Comparison of ENCODE assay signal across 13 cellular contexts in the genomic region with DNA sequence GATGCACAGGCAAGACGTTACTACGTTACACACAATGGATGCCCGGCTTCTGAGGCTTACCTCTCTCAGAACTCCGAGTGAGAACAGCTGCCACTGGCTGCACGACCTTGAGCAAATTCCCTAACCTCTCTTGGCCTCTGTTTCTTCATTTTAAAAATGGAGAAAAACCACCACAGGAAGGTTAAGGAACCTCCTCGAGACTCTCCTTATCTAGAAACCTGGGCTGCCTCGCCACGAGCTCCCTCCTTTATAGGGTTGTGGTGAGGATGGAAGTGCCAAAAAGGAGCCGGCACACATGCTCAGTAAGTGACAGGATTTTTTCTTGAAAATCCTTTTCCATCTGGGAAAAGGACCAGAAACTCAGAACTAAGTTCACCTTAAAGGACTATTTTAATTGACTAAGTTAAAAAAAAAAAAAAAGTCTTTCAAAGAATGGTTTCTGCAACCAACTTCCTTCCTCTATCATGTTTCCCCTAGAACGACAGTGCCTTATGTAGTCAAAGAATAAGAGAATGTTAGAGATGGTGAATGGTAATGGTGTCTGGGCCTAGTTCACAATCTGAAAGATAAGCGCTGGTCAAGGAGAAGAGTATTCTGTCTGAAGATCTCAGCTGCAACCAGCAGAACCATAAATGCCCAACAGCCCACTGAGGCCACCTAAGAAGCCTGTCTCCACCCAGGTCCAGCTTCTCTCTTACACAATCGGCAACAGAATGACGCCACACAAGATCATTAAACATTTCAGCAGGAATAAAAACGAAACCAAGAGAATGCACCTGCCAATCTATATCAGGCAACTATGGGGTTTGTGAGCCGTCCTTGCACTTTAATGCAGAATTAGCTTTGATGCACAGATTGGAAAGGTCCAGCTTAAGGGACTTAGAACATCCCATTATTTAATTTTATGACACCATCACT.
DNase-seq lines count a peak whose midpoint lies in the region; ATAC-seq, FAIRE-seq and TF ChIP-seq lines count a peak whose summit lies in the region.
"Had no signal": no experiment of that assay in that cellular context is flagged by ENCODE, and none has a peak within 500 bp of the region (broad histone marks: within the 10 kb centered on the region; RNA-seq: fewer than 3 reads in every experiment).

No MANE protein-coding gene starts in this region.

- H2AK5ac ChIP-seq in neuronal stem cell (ENCODE audit: low read depth, low read length): no peak overlapping the region

- H3K36me3 Mint-ChIP-seq in activated CD4-positive, alpha-beta memory T cell treated with anti-CD3 and anti-CD28 coated beads for 36 hours: peaks cover 15% of the 10 kb centered on the region

- H3K4me3 ChIP-seq in right atrium auricular region: no peak overlapping the region
- no peak overlapping the region for H3K4me3 ChIP-seq in HepG2 (replicated peaks in 1 of 3; ENCODE audit: insufficient read depth in 1 of 3, low read depth in 2 of 3, low read length in 3 of 3)
- H3K4me3 ChIP-seq in uterus: no peak overlapping the region
- no peak overlapping the region for H3K4me3 ChIP-seq in neuronal stem cell (ENCODE audit: low read length in 2 of 2)
- H3K4me3 ChIP-seq: thoracic aorta had no signal

- in situ Hi-C loops in HepG2 (cut with HindIII; ENCODE audit: extremely low pct_ligation_motif_present, low pct_unique_long_range_greater_than_20kb): no loop called here

- H2BK15ac ChIP-seq in neuronal stem cell (ENCODE audit: low read length): no peak overlapping the region

- H3K27me3 ChIP-seq in right atrium auricular region (no peaks in the 10 kb centered on the region), HepG2 (ENCODE audit: control insufficient read depth in 1 of 2, insufficient read depth in 2 of 2, low read length in 2 of 2) (no peaks in the 10 kb centered on the region), uterus (no peaks in the 10 kb centered on the region), neuronal stem cell (ENCODE audit: control insufficient read depth in 3 of 3, insufficient read depth in 3 of 3, low read depth in 1 of 3, low read length in 3 of 3) (no peaks in the 10 kb centered on the region)

- no peak overlapping the region for H3K4ac ChIP-seq in neuronal stem cell (ENCODE audit: low read length)

- H3K4me2 ChIP-seq in HepG2 (ENCODE audit: low read depth, low read length): no peak overlapping the region
- no peak overlapping the region for H3K4me2 ChIP-seq in neuronal stem cell (ENCODE audit: insufficient read depth, low read length, poor library complexity, severe bottlenecking)

- no peaks in the 10 kb centered on the region for H3K9me3 ChIP-seq in right atrium auricular region
- H3K9me3 ChIP-seq in HepG2 (ENCODE audit: low read length): no peaks in the 10 kb centered on the region
- no peaks in the 10 kb centered on the region for H3K9me3 ChIP-seq in uterus
- H3K9me3 ChIP-seq in neuronal stem cell (replicated peaks in 1 of 2; ENCODE audit: control insufficient read depth in 2 of 2, insufficient read depth in 1 of 2, low read depth in 1 of 2, low read length in 2 of 2): peaks cover 0 to 2% of the 10 kb centered on the region in 2 donors
- H3K9me3 ChIP-seq: thoracic aorta had no signal

- H3K9me3 Mint-ChIP-seq in activated CD4-positive, alpha-beta memory T cell treated with anti-CD3 and anti-CD28 coated beads for 36 hours: no peaks in the 10 kb centered on the region

- TF ChIP-seq CTCF in right atrium auricular region (IDR thresholded peaks at IDR 0.05): no peak
- no peak for TF ChIP-seq CTCF in HepG2 (CRISPR knock-in tag; IDR thresholded peaks at IDR 0.05)
- TF ChIP-seq CTCF in uterus (IDR thresholded peaks at IDR 0.05): no peak

- no peak overlapping the region for H3K23ac ChIP-seq in neuronal stem cell (ENCODE audit: low read depth, low read length, poor library complexity)

- H2BK5ac ChIP-seq in neuronal stem cell (ENCODE audit: low read length): no peak overlapping the region

- DNase-seq in right atrium auricular region (ENCODE audit: low spot score): no peak
- DNase-seq in left cardiac atrium: no peak
- no peak for DNase-seq in activated CD4-positive, alpha-beta memory T cell treated with anti-CD3 and anti-CD28 coated beads for 36 hours
- DNase-seq in HepG2 (ENCODE audit: low spot score): no peak
- peak in 1 of 2 donors; percentile 17 for DNase-seq in uterus
- DNase-seq in NCI-H774 (lab: John Stamatoyannopoulos, UW): no peak
- DNase-seq in foreskin melanocyte: no peak
- DNase-seq in neuronal stem cell (ENCODE audit: low spot score): no peak
- DNase-seq: NK-92 treated with Interleukin-12 subunit alpha and Interleukin-12 subunit beta, amount 100 ng/mL, for 24 hours had no signal

- no peak for FAIRE-seq in HepG2 (lab: Jason Lieb, UNC)
- FAIRE-seq: frontal cortex had no signal

- H3K27ac Mint-ChIP-seq in activated CD4-positive, alpha-beta memory T cell treated with anti-CD3 and anti-CD28 coated beads for 36 hours: peak overlapping the region; percentile 72

- peaks cover 24% of the 10 kb centered on the region for H3K36me3 ChIP-seq in right atrium auricular region
- H3K36me3 ChIP-seq in HepG2 (replicated peaks in 1 of 2; ENCODE audit: control insufficient read depth in 1 of 2, insufficient read depth in 2 of 2, low read length in 2 of 2): peaks cover 23 to 38% of the 10 kb centered on the region in 2 experiments
- H3K36me3 ChIP-seq in uterus: no peaks in the 10 kb centered on the region
- peaks cover 6 to 48% of the 10 kb centered on the region in 2 donors for H3K36me3 ChIP-seq in neuronal stem cell (replicated peaks in 1 of 2; ENCODE audit: control insufficient read depth in 2 of 2, insufficient read depth in 2 of 2, low read length in 2 of 2)
- H3K36me3 ChIP-seq: thoracic aorta had no signal

- no peak overlapping the region for H3K14ac ChIP-seq in neuronal stem cell (ENCODE audit: low read length)

- no peak overlapping the region for H2BK12ac ChIP-seq in neuronal stem cell (ENCODE audit: low read length)

- CTCF ChIA-PET in activated CD4-positive, alpha-beta memory T cell treated with anti-CD3 and anti-CD28 coated beads for 36 hours (lab: Charles Lee): interaction anchor here (0.5 to 1.0 kb wide), 2 partner anchors 26 to 48 kb away, joined by 3 read pairs; no protein-coding TSS in a partner anchor
- CTCF ChIA-PET in HepG2 (lab: Yijun Ruan, JAX; ENCODE audit: low intra/inter-chr PET ratio, low total read pairs): no interaction called here

- BruUV-seq in HepG2 (replicated peaks; lab: Mats Ljungman, UMichigan): no TSS peak

- H3K4me1 ChIP-seq in right atrium auricular region (peaks cover 0 to 91% of the 10 kb centered on the region in 2 donors), HepG2 (ENCODE audit: insufficient read depth, low read length) (peaks cover 18% of the 10 kb centered on the region), uterus (peaks cover 39 to 65% of the 10 kb centered on the region in 2 donors), neuronal stem cell (ENCODE audit: control insufficient read depth in 2 of 2, insufficient read depth in 1 of 2, low read depth in 1 of 2, low read length in 2 of 2) (peaks cover 16 to 22% of the 10 kb centered on the region in 2 donors)

- TF ChIP-seq POLR2A in HepG2 (IDR thresholded peaks at IDR 0.05; ENCODE audit: insufficient read depth in 1 of 2, low read depth in 2 of 2, low read length in 2 of 2) (no peak), uterus (IDR thresholded peaks at IDR 0.05) (no peak)

- H3K4me1 Mint-ChIP-seq in activated CD4-positive, alpha-beta memory T cell treated with anti-CD3 and anti-CD28 coated beads for 36 hours (ENCODE audit: low read depth): peaks cover 84% of the 10 kb centered on the region

- WGBS in HepG2 (ENCODE audit: low lambda C conversion rate): 95% methylated on average over 15 of the region's 15 CpGs
- no CpG with 5 or more reads among the region's 15 CpGs for WGBS in neuronal stem cell (ENCODE audit: extremely low coverage in 2 of 2, insufficient read length in 2 of 2, insufficient replicate concordance in 1 of 2), 2 donors

- intact Hi-C loops in left cardiac atrium (cut with DNase I) (no loop called here), HepG2 (cut with micrococcal nuclease; ENCODE audit: unreplicated experiment) (no loop called here), uterus (cut with DNase I; ENCODE audit: low total_unique reads) (no loop called here)
- intact Hi-C loops in activated CD4-positive, alpha-beta memory T cell treated with anti-CD3 and anti-CD28 coated beads for 36 hours (cut with micrococcal nuclease): loop anchor here (5.0 kb wide), 1 partner anchor 39 kb away; no protein-coding TSS in a partner anchor

- H2AFZ ChIP-seq in HepG2 (ENCODE audit: low read length) (no peak overlapping the region), neuronal stem cell (ENCODE audit: low read length) (no peak overlapping the region)

- H4K20me1 ChIP-seq in HepG2 (ENCODE audit: insufficient read depth, low read length): peaks cover 64% of the 10 kb centered on the region

- TF ChIP-seq EP300 in HepG2 (IDR thresholded peaks at IDR 0.05; ENCODE audit: low read depth in 2 of 2, low read length in 2 of 2) (no peak), HepG2 (CRISPR knock-in tag; IDR thresholded peaks at IDR 0.05; ENCODE audit: borderline replicate concordance) (no peak)

- TF ChIP-seq RAD21 in HepG2 (CRISPR knock-in tag; IDR thresholded peaks at IDR 0.05): no peak

- H3K9ac ChIP-seq in HepG2 (ENCODE audit: insufficient read depth, low read depth, low read length) (no peak overlapping the region), neuronal stem cell (ENCODE audit: low read depth, low read length, poor library complexity) (no peak overlapping the region)

- H3K79me2 ChIP-seq in HepG2 (ENCODE audit: insufficient read depth, low read length): peaks cover 70% of the 10 kb centered on the region

- H2BK120ac ChIP-seq in neuronal stem cell (ENCODE audit: low read depth, low read length): no peak overlapping the region

- H4K91ac ChIP-seq in neuronal stem cell (ENCODE audit: low read depth, low read length, poor library complexity): no peak overlapping the region

- H3K27me3 Mint-ChIP-seq in activated CD4-positive, alpha-beta memory T cell treated with anti-CD3 and anti-CD28 coated beads for 36 hours: no peaks in the 10 kb centered on the region

- no peak for ATAC-seq in left cardiac atrium
- ATAC-seq in HepG2: no peak
- ATAC-seq: activated CD4-positive, CD25-positive, alpha-beta regulatory T cell treated with anti-CD3 and anti-CD28 coated beads, Interleukin-2, amount 50 U/mL, for 24 hours had no signal

- no peak overlapping the region for H4K8ac ChIP-seq in neuronal stem cell (ENCODE audit: low read depth, low read length)

- H3K4me3 Mint-ChIP-seq in activated CD4-positive, alpha-beta memory T cell treated with anti-CD3 and anti-CD28 coated beads for 36 hours: peak overlapping the region; percentile 51

- POLR2A ChIA-PET in activated CD4-positive, alpha-beta memory T cell treated with anti-CD3 and anti-CD28 coated beads for 36 hours (lab: Charles Lee): interaction anchor here (0.5 kb wide), 1 partner anchor 14 kb away, joined by 3 read pairs; no protein-coding TSS in a partner anchor
- POLR2A ChIA-PET in HepG2 (lab: Yijun Ruan, JAX): no interaction called here

- no peak overlapping the region for H3K18ac ChIP-seq in neuronal stem cell (ENCODE audit: low read length)

- H3K27ac ChIP-seq in right atrium auricular region (peak overlapping the region; percentile 65 to 98), HepG2 (ENCODE audit: extremely low read length, insufficient read depth, low read length) (no peak overlapping the region), uterus (peak overlapping the region; percentile 67 to 78), neuronal stem cell (replicated peaks; ENCODE audit: low read length) (no peak overlapping the region)
- H3K27ac ChIP-seq: C4-2B had no signal

- peaks cover 4% of the 10 kb centered on the region for H3K79me1 ChIP-seq in neuronal stem cell (ENCODE audit: low read depth, low read length)

Comparison
In these comparisons a context has a peak if more than half of its experiments do, and no peak if none do; other contexts are left out.
1. H3K27ac ChIP-seq: peak in right atrium auricular region (2 of 2) and uterus (2 of 2); none in HepG2 (single experiment) and neuronal stem cell (single experiment).